ENCODE assay signal across 1 cellular context in the genomic region with DNA sequence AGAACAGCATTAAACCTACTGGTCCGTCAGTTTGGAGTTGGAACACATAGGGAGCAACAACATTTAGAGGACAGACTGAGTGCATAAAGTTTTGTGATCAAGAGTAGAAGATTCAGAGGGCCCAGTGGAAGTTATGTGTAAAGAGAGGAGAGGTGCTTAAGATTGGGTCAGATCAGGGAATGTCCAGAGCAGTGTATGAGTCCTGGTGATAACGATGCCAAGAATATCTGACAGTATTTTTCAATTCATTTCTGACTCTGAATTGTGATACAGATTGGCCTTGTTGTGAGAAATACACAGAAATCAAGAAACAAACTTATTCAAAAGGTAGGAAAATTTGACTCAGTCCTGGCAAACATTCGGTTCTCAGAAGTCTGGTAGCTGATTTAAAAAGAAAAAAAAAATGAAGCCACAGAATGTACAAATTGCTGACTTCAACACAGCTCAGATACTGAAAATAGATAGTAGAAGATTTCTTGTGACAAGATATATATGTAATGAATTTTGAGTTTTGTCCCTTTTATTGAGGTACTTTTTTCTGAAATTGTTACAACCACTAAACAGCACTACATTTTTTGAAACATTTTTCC.
TF ChIP-seq lines count a peak whose summit lies in the region.

No MANE protein-coding gene starts in this region.

TF ChIP-seq in IMR-90, 13 proteins besides CTCF, POLR2A, EP300 and RAD21 (continued from another document):
- TF ChIP-seq BHLHE40 (IDR thresholded peaks at IDR 0.05; ENCODE audit: low read depth, low read length) (no peak), SMC3 (IDR thresholded peaks at IDR 0.05; ENCODE audit: low read depth, low read length) (no peak), FOS (IDR thresholded peaks at IDR 0.05; ENCODE audit: low read depth, low read length) (no peak)
